In genomic region chr1:10814312-10814711, GRCh38 we compare ENCODE assay signal across 25 cellular contexts. TPM values are rescaled to one million over a fixed set of nuclear protein-coding genes. Genes with fewer than 3 reads are reported as not detected.
DNase-seq lines count a peak whose midpoint lies in the region; FAIRE-seq and TF ChIP-seq lines count a peak whose summit lies in the region.
"Had no signal": no experiment of that assay in that cellular context is flagged by ENCODE, and none has a peak within 500 bp of the region (broad histone marks: within the 10 kb centered on the region; RNA-seq: fewer than 3 reads in every experiment).

No MANE protein-coding gene starts in this region.

- TF ChIP-seq CTCF in VCaP (conservative IDR thresholded peaks at IDR 0.05), result no peak
- no peak for TF ChIP-seq CTCF in H1 (IDR thresholded peaks at IDR 0.05; ENCODE audit: control extremely low read depth in 1 of 3, insufficient read depth in 1 of 3, low read depth in 1 of 3, low read length in 3 of 3)
- TF ChIP-seq CTCF in stomach (IDR thresholded peaks at IDR 0.05), result no peak

- no peak overlapping the region for H4K5ac ChIP-seq in H1 (ENCODE audit: insufficient read length, low read depth, low read length)

- no peak overlapping the region for H2AK5ac ChIP-seq in H1 (ENCODE audit: low read depth, low read length)

- H3K27ac ChIP-seq in VCaP, result peak overlapping the region; percentile 76
- no peak overlapping the region for H3K27ac ChIP-seq in H1 (ENCODE audit: low read depth, low read length)
- peak overlapping the region in 4 of 5 donors; percentile 83 to 87 (median 85) for H3K27ac ChIP-seq in stomach
- H3K27ac ChIP-seq: BLaER1 treated with 17β-estradiol and CSF1 and Interleukin-3, amounts not matched to agents 10 nM and 100 nM; SJCRH30 had no signal

- H3K4ac ChIP-seq in H1 (replicated peaks; ENCODE audit: insufficient read length, low read depth, low read length), result peak overlapping the region; percentile 23

- H2BK20ac ChIP-seq in H1 (ENCODE audit: low read length), result no peak overlapping the region

- no peaks in the 10 kb centered on the region for H4K20me1 ChIP-seq in H1 (replicated peaks in 1 of 2; ENCODE audit: control insufficient read depth in 1 of 2, insufficient read depth in 2 of 2, low read length in 2 of 2)

- no peak overlapping the region for H4K8ac ChIP-seq in H1 (ENCODE audit: extremely low read depth, insufficient read depth, low read length)

- POLR2A ChIA-PET in H1 (lab: Charles Lee; ENCODE audit: partially characterized antibody), result interaction anchor here (0.6 to 1.8 kb wide), 9 partner anchors 14 to 175 kb away, joined by 3 read pairs; no protein-coding TSS in a partner anchor

- in situ Hi-C loops in KBM-7 (cut with MboI; ENCODE audit: low pct_unique_long_range_greater_than_20kb, low sequenced_read_pairs), result no loop called here

- TF ChIP-seq EP300 in H1 (IDR thresholded peaks at IDR 0.05; ENCODE audit: borderline replicate concordance in 1 of 2, low read depth in 2 of 2, low read length in 2 of 2) (no peak), stomach (IDR thresholded peaks at IDR 0.05) (no peak)

- H3K23ac ChIP-seq in H1 (ENCODE audit: insufficient read length), result no peak overlapping the region

- no peaks in the 10 kb centered on the region for H3K79me1 ChIP-seq in H1 (ENCODE audit: low read depth, low read length)

- H3K9ac ChIP-seq in H1 (replicated peaks in 1 of 4; ENCODE audit: extremely low read depth in 1 of 4, low read depth in 3 of 4, low read length in 3 of 4) (no peak overlapping the region), mucosa of stomach (ENCODE audit: low read length) (peak overlapping the region; percentile 83)
- H3K9ac ChIP-seq: BLaER1 treated with 17β-estradiol and CSF1 and Interleukin-3, amounts not matched to agents 10 nM and 100 nM had no signal

- H2BK12ac ChIP-seq in H1 (ENCODE audit: low read depth, low read length), result peak overlapping the region; percentile 68

- CTCF ChIA-PET in H1 (lab: Charles Lee; ENCODE audit: partially characterized antibody), result interaction anchor here (0.6 to 3.2 kb wide), 7 partner anchors 15 to 277 kb away, joined by 3 to 15 read pairs (median 3); no protein-coding TSS in a partner anchor

- no peaks in the 10 kb centered on the region for H3K27me3 ChIP-seq in H1 (replicated peaks in 1 of 4; ENCODE audit: control insufficient read depth in 3 of 4, extremely low read depth in 1 of 4, insufficient read depth in 3 of 4, low read length in 3 of 4)
- no peaks in the 10 kb centered on the region for H3K27me3 ChIP-seq in mucosa of stomach (ENCODE audit: control insufficient read depth, insufficient read depth, low read length)
- H3K27me3 ChIP-seq in stomach, result peaks cover 0 to 9% (median 0%) of the 10 kb centered on the region in 3 donors
- H3K27me3 ChIP-seq: Peyer's patch had no signal

- H3K36me3 ChIP-seq in H1 (ENCODE audit: control insufficient read depth in 2 of 4, insufficient read depth in 4 of 4, low read length in 3 of 4) (no peaks in the 10 kb centered on the region), mucosa of stomach (ENCODE audit: control insufficient read depth, insufficient read depth, low read length) (no peaks in the 10 kb centered on the region), stomach (no peaks in the 10 kb centered on the region)
- H3K36me3 ChIP-seq: BLaER1 treated with 17β-estradiol and CSF1 and Interleukin-3, amounts not matched to agents 10 nM and 100 nM; Peyer's patch; SJCRH30 had no signal

- H3K18ac ChIP-seq in H1 (ENCODE audit: extremely low read depth, low read length), result no peak overlapping the region

- no peaks in the 10 kb centered on the region for H3K79me2 ChIP-seq in H1 (ENCODE audit: control insufficient read depth in 1 of 2, insufficient read depth in 2 of 2, low read length in 2 of 2)

- no peaks in the 10 kb centered on the region for H3K23me2 ChIP-seq in H1 (ENCODE audit: low read depth, low read length)

- FAIRE-seq in H1 (lab: Jason Lieb, UNC), result no peak
- FAIRE-seq: GM18507, GM19239, H54 had no signal

- intact Hi-C loops in stomach (cut with DNase I; ENCODE audit: low total_unique reads), result no loop called here

- H3K4me2 ChIP-seq in H1 (ENCODE audit: insufficient read depth in 1 of 2, low read depth in 2 of 2, low read length in 2 of 2), result peak overlapping the region in 1 of 2 experiments; percentile 20; a peak in 1 of 4 replicates
- H3K4me2 ChIP-seq: BLaER1 treated with 17β-estradiol and CSF1 and Interleukin-3, amounts not matched to agents 10 nM and 100 nM had no signal

- 95% methylated on average over 10 of the region's 10 CpGs; no CpG with 5 or more reads in 1 of the 2 experiments for WGBS in H1 (ENCODE audit: extremely low coverage in 1 of 2, insufficient coverage in 1 of 2, insufficient read length in 1 of 2, insufficient replicate concordance in 2 of 2, low coverage in 1 of 2, low lambda C conversion rate in 2 of 2, missing lambda C conversion rate in 1 of 2), 2 experiments
- 73 to 86% (median 82%) methylated on average over 9 to 10 of the region's 10 CpGs for WGBS in stomach, 5 donors

- DNase-seq in H1 (ENCODE audit: low read depth in 1 of 2, low spot score in 2 of 2) (no peak), stomach (no peak), KBM-7 (no peak), NOMO-1 treated with dmso at 0.1 percent for 144 hours (lab: John Stamatoyannopoulos, UW; ENCODE audit: unreplicated experiment) (no peak), 8988T (no peak), NCI-H526 (lab: John Stamatoyannopoulos, UW) (no peak)
- DNase-seq: ACHN; Caco-2; CD4-positive, alpha-beta memory T cell; GDM1; MM.1S; NCI-H1092 treated with DMSO at 0.1 percent for 48 hours; NCI-H146; NCI-H2029; NCI-H2227 treated with DMSO at 0.1 percent for 48 hours; NCI-H510A; NCI-H748 treated with DMSO at 0.1 percent for 48 hours; Peyer's patch; SJCRH30 had no signal

- no peak overlapping the region for H4K91ac ChIP-seq in H1 (replicated peaks; ENCODE audit: insufficient read length, low read length)

- no peak overlapping the region for H2BK120ac ChIP-seq in H1 (replicated peaks; ENCODE audit: low read depth, low read length)

- H3K14ac ChIP-seq in H1 (ENCODE audit: insufficient read length), result no peak overlapping the region

- H3K56ac ChIP-seq in H1 (replicated peaks; ENCODE audit: insufficient read length, low read depth, low read length), result no peak overlapping the region

- no peaks in the 10 kb centered on the region for H3K9me3 ChIP-seq in H1 (ENCODE audit: insufficient read depth in 2 of 2, low read depth in 1 of 2, low read length in 1 of 2)
- no peaks in the 10 kb centered on the region for H3K9me3 ChIP-seq in mucosa of stomach (ENCODE audit: control insufficient read depth, low read length)
- H3K9me3 ChIP-seq in stomach, result no peaks in the 10 kb centered on the region
- H3K9me3 ChIP-seq: BLaER1 treated with 17β-estradiol and CSF1 and Interleukin-3, amounts not matched to agents 10 nM and 100 nM; Caco-2; Peyer's patch; SJCRH30 had no signal

- no peak overlapping the region for H2AFZ ChIP-seq in H1 (ENCODE audit: low read length)

- no peak for TF ChIP-seq RAD21 in H1 (IDR thresholded peaks at IDR 0.05 in 1 of 2, conservative IDR thresholded peaks at IDR 0.05 in 1 of 2; ENCODE audit: low read depth in 2 of 2, low read length in 2 of 2)

- H2BK15ac ChIP-seq in H1 (ENCODE audit: low read length), result no peak overlapping the region

- H3K4me3 ChIP-seq in H1 (ENCODE audit: extremely low read depth in 1 of 4, insufficient read depth in 2 of 4, low read depth in 3 of 4, low read length in 4 of 4) (no peak overlapping the region), mucosa of stomach (ENCODE audit: low read length) (peak overlapping the region; percentile 54), stomach (peak overlapping the region in 1 of 4 donors; percentile 23)
- H3K4me3 ChIP-seq: BLaER1 treated with 17β-estradiol and CSF1 and Interleukin-3, amounts not matched to agents 10 nM and 100 nM; Peyer's patch; SJCRH30 had no signal

- H2BK5ac ChIP-seq in H1 (ENCODE audit: low read depth, low read length), result no peak overlapping the region

- TF ChIP-seq POLR2A in H1 (IDR thresholded peaks at IDR 0.05; ENCODE audit: control extremely low read depth in 1 of 2, low read depth in 2 of 2, low read length in 2 of 2) (no peak), stomach (IDR thresholded peaks at IDR 0.05) (no peak)

- H3K4me1 ChIP-seq in H1 (replicated peaks in 1 of 4; ENCODE audit: control insufficient read depth in 3 of 4, insufficient read depth in 4 of 4, low read length in 3 of 4) (peaks cover 0 to 17% (median 11%) of the 10 kb centered on the region in 4 experiments; a peak in 6 of 7 replicates), mucosa of stomach (ENCODE audit: control insufficient read depth, insufficient read depth, low read length) (peaks cover 54% of the 10 kb centered on the region), stomach (peaks cover 13 to 42% (median 39%) of the 10 kb centered on the region in 4 donors)
- H3K4me1 ChIP-seq: Caco-2, SJCRH30 had no signal

TF ChIP-seq in H1, 55 proteins besides CTCF, POLR2A, EP300 and RAD21:
- TF ChIP-seq HDAC2 (IDR thresholded peaks at IDR 0.05; ENCODE audit: borderline replicate concordance in 1 of 2, low read depth in 2 of 2, low read length in 2 of 2) (0 out of 4 replicates have a peak, but pooled peaks of 1 of the 2 experiments have one; percentile 51), SP4 (IDR thresholded peaks at IDR 0.05; ENCODE audit: low read length) (no peak), BCL11A (IDR thresholded peaks at IDR 0.05; ENCODE audit: low read depth in 2 of 2, low read length in 2 of 2) (no peak), SIRT6 (IDR thresholded peaks at IDR 0.05; ENCODE audit: low read length) (no peak), KDM1A (IDR thresholded peaks at IDR 0.05; ENCODE audit: borderline replicate concordance, low read length) (peak; percentile 91)
TF ChIP-seq in H1: peak in this region for 2.

RNA-seq across cellular contexts. Expression of gene CASZ1, which starts 17.9 kb away (rescaled TPM):
- total RNA-seq in H1 (2021; fragmentation: NEBNext Ultra II Directional; extraction: Animal tissue kit (Norgen Biotek cat#: 25700)), result 6.1 and 7.7 TPM in 2 replicates
- 4.4 and 5.9 TPM in 2 replicates for polyA plus RNA-seq in H1 (2011; rRNA removed)
- polyA plus RNA-seq in H1 (2011; cell fraction: cytosol; rRNA removed), result 3.6 TPM
- polyA plus RNA-seq in H1 (2011; cell fraction: nucleus; rRNA removed), result 10.1 TPM
- 2.2 to 4.5 TPM (median 4.3 TPM) in 4 replicates for polyA plus RNA-seq in H1 (2012, experiment 1 of 2)
- 2.9 TPM for polyA plus RNA-seq in H1 (2012, experiment 2 of 2)
- polyA plus RNA-seq in H1 (2013, experiment 1 of 2), result 6.5 TPM
- polyA plus RNA-seq in H1 (2013, experiment 2 of 2), result 6.3 TPM
- polyA minus RNA-seq in H1 (2011; rRNA and poly(A)+ RNA removed), result 3.9 and 5.8 TPM in 2 replicates
- 5.8 TPM for polyA minus RNA-seq in H1 (2011; cell fraction: cytosol; rRNA and poly(A)+ RNA removed)
- polyA minus RNA-seq in H1 (2011; cell fraction: nucleus; rRNA and poly(A)+ RNA removed), result 10.2 TPM
- total RNA-seq in stomach, result 100 to 1,000 TPM in 2 of 5 donors, 10 to 100 TPM in 3; 24.6 to 166 (median 66.5) TPM
- 10 to 100 TPM in 1 of 3 donors, 1 to 10 TPM in 2; 6.0 to 11.8 (median 6.5) TPM for polyA plus RNA-seq in stomach
